In genomic region chr22:21759631-21760030, GRCh38 we compare ENCODE assay signal across 19 cellular contexts.
"Had no signal": no experiment of that assay in that cellular context is flagged by ENCODE, and none has a peak within 500 bp of the region (broad histone marks: within the 10 kb centered on the region; RNA-seq: fewer than 3 reads in every experiment).

No MANE protein-coding gene starts in this region.

- H3K4me1 ChIP-seq: body of pancreas, colonic mucosa had no signal

- H3K4me3 ChIP-seq: body of pancreas, colonic mucosa, thyroid gland had no signal

- H3K27me3 Mint-ChIP-seq: activated naive CD8-positive, alpha-beta T cell treated with anti-CD3 and anti-CD28 coated beads, Interleukin-2, amount 50 U/mL, for 24 hours; progenitor cell of endocrine pancreas had no signal

- H3K9me3 Mint-ChIP-seq: activated naive CD8-positive, alpha-beta T cell treated with anti-CD3 and anti-CD28 coated beads, Interleukin-2, amount 50 U/mL, for 24 hours; activated T-helper 1 cell treated with anti-CD3 and anti-CD28 coated beads, Interleukin-12 subunit alpha, Interleukin-12 subunit beta, Interleukin-2, Interleukin-4 antibody, amounts not matched to agents 30 ng/mL and 10 ng/mL and 1 ng/mL, durations not matched to agents 14 hours and 24 hours and 36 hours; neural crest cell had no signal

- H3K9me3 ChIP-seq: body of pancreas, colonic mucosa, thyroid gland had no signal

- ATAC-seq: activated CD8-positive, alpha-beta T cell treated with anti-CD3 and anti-CD28 coated beads, Interleukin-2, amount 10 ng/mL, durations not matched to agents 7 days and 5 days; activated naive CD8-positive, alpha-beta T cell treated with anti-CD3 and anti-CD28 coated beads, Interleukin-2, amount 50 U/mL, for 24 hours; body of pancreas; left cardiac atrium had no signal

- H3K4me3 Mint-ChIP-seq: activated CD8-positive, alpha-beta T cell treated with anti-CD3 and anti-CD28 coated beads, Interleukin-2, amount 10 ng/mL, durations not matched to agents 7 days and 5 days; activated naive CD8-positive, alpha-beta T cell treated with anti-CD3 and anti-CD28 coated beads, Interleukin-2, amount 50 U/mL, for 24 hours; activated T-helper 1 cell treated with anti-CD3 and anti-CD28 coated beads, Interleukin-12 subunit alpha, Interleukin-12 subunit beta, Interleukin-2, Interleukin-4 antibody, amounts not matched to agents 30 ng/mL and 10 ng/mL and 1 ng/mL, durations not matched to agents 14 hours and 24 hours and 36 hours; neural crest cell had no signal

- DNase-seq: activated CD4-positive, alpha-beta T cell treated with anti-CD3 and anti-CD28 coated beads for 1 hour; activated CD4-positive, alpha-beta T cell treated with anti-CD3 and anti-CD28 coated beads, Interleukin-2, amount 50 U/mL, for 1 hour; activated CD8-positive, alpha-beta T cell treated with anti-CD3 and anti-CD28 coated beads, Interleukin-2, amount 10 ng/mL, durations not matched to agents 7 days and 5 days; activated gamma-delta T cell; activated naive CD4-positive, alpha-beta T cell treated with anti-CD3 and anti-CD28 coated beads, Interleukin-2, amount 50 U/mL, for 16 hours; activated naive CD8-positive, alpha-beta T cell treated with anti-CD3 and anti-CD28 coated beads, Interleukin-2, amount 50 U/mL, for 24 hours; body of pancreas; central memory CD4-positive, alpha-beta T cell; colonic mucosa; foreskin fibroblast; hippocampal formation; left cardiac atrium; stimulated activated CD4-positive, alpha-beta T cell treated with anti-CD3 and anti-CD28 coated beads, Interleukin-4, amount 100 ng/mL, for 24 hours; stimulated activated naive CD4-positive, alpha-beta T cell treated with Interleukin-2 at 50 U/mL for 16 hours; T-helper 9 cell; thyroid gland had no signal

- H3K27me3 ChIP-seq: body of pancreas, colonic mucosa, thyroid gland had no signal

- H3K27ac Mint-ChIP-seq: activated CD8-positive, alpha-beta T cell treated with anti-CD3 and anti-CD28 coated beads, Interleukin-2, amount 10 ng/mL, durations not matched to agents 7 days and 5 days; activated naive CD8-positive, alpha-beta T cell treated with anti-CD3 and anti-CD28 coated beads, Interleukin-2, amount 50 U/mL, for 24 hours; activated T-helper 1 cell treated with anti-CD3 and anti-CD28 coated beads, Interleukin-12 subunit alpha, Interleukin-12 subunit beta, Interleukin-2, Interleukin-4 antibody, amounts not matched to agents 30 ng/mL and 10 ng/mL and 1 ng/mL, durations not matched to agents 14 hours and 24 hours and 36 hours; progenitor cell of endocrine pancreas had no signal

- H3K27ac ChIP-seq: body of pancreas, colonic mucosa, thyroid gland had no signal
